Comparison of ENCODE assay signal across 8 cellular contexts in genomic region chr12:116142936-116143882, GRCh38.
A peak's percentile ranks its signal among the peaks of the same experiment; 100 is the strongest.
DNase-seq lines count a peak whose midpoint lies in the region; ATAC-seq, FAIRE-seq and TF ChIP-seq lines count a peak whose summit lies in the region.

No MANE protein-coding gene starts in this region.

- no peak overlapping the region for H4K5ac ChIP-seq in mesendoderm (ENCODE audit: low read length)

- H3K27ac ChIP-seq in pancreas (peak overlapping the region in 1 of 4 donors; percentile 2), mesendoderm (ENCODE audit: low read depth, low read length) (no peak overlapping the region)

- H3K56ac ChIP-seq in mesendoderm (ENCODE audit: low read length): no peak overlapping the region

- no peak overlapping the region for H3K18ac ChIP-seq in mesendoderm (ENCODE audit: low read length)

- intact Hi-C loops in pancreas (cut with DNase I): no loop called here

- no peak for TF ChIP-seq CTCF in GM12865 (IDR thresholded peaks at IDR 0.05; ENCODE audit: insufficient read depth, low read depth, low read length, missing control alignments)
- no peak for TF ChIP-seq CTCF in pancreas (IDR thresholded peaks at IDR 0.05)

- H3K4me1 ChIP-seq in pancreas (peaks cover 24 to 36% (median 25%) of the 10 kb centered on the region in 3 donors), mesendoderm (ENCODE audit: control insufficient read depth, low read depth, low read length) (peaks cover 4% of the 10 kb centered on the region)

- H2BK5ac ChIP-seq in mesendoderm (ENCODE audit: low read length): no peak overlapping the region

- DNase-seq in GM12865 (ENCODE audit: low read depth) (peak; percentile 14), M059J (ENCODE audit: low read depth) (peak; percentile 94), pancreas (no peak), 8988T (no peak), NCI-H345 treated with DMSO at 0.1 percent for 48 hours (lab: John Stamatoyannopoulos, UW; ENCODE audit: unreplicated experiment) (no peak), NCI-H1048 (lab: John Stamatoyannopoulos, UW) (no peak), mesendoderm (no peak)
- DNase-seq in central memory CD8-positive, alpha-beta T cell (ENCODE audit: low spot score in 2 of 2): no peak

- no peaks in the 10 kb centered on the region for H3K36me3 Mint-ChIP-seq in central memory CD8-positive, alpha-beta T cell (ENCODE audit: insufficient read depth)

- no peaks in the 10 kb centered on the region for H3K9me3 ChIP-seq in pancreas

- no peak overlapping the region for H3K4ac ChIP-seq in mesendoderm (ENCODE audit: low read depth, low read length)

- no peak overlapping the region for H2AK5ac ChIP-seq in mesendoderm (ENCODE audit: low read length)

- no peak overlapping the region for H2BK120ac ChIP-seq in mesendoderm (ENCODE audit: low read depth, low read length)

- no peak overlapping the region for H3K23ac ChIP-seq in mesendoderm (ENCODE audit: low read length)

- H3K4me3 Mint-ChIP-seq in central memory CD8-positive, alpha-beta T cell: peak overlapping the region; percentile 0

- peaks cover 40% of the 10 kb centered on the region for H3K4me1 Mint-ChIP-seq in central memory CD8-positive, alpha-beta T cell

- 34 to 40% methylated on average over 9 of the region's 9 CpGs for WGBS in pancreas, 2 donors
- WGBS in mesendoderm (ENCODE audit: extremely low coverage, insufficient coverage, low lambda C conversion rate): no CpG with 5 or more reads among the region's 9 CpGs

- ATAC-seq in central memory CD8-positive, alpha-beta T cell (replicated peaks; ENCODE audit: extremely low read depth, poor library complexity, severe bottlenecking): no peak
- peak in 3 of 4 donors; percentile 17 to 59 (median 40) for ATAC-seq in pancreas

- H3K27me3 ChIP-seq in pancreas (no peaks in the 10 kb centered on the region), mesendoderm (ENCODE audit: insufficient read depth, low read length, poor library complexity) (no peaks in the 10 kb centered on the region)

- no peak overlapping the region for H3K4me2 ChIP-seq in mesendoderm (ENCODE audit: low read length)

- H3K27me3 Mint-ChIP-seq in central memory CD8-positive, alpha-beta T cell: no peaks in the 10 kb centered on the region

- H3K36me3 ChIP-seq in pancreas: no peaks in the 10 kb centered on the region
- no peaks in the 10 kb centered on the region for H3K36me3 ChIP-seq in mesendoderm (ENCODE audit: control insufficient read depth, insufficient read depth, low read length)

- no peak overlapping the region for H2BK15ac ChIP-seq in mesendoderm (replicated peaks; ENCODE audit: low read depth)

- FAIRE-seq in pancreas (lab: Jason Lieb, UNC): no peak

- peaks cover 65% of the 10 kb centered on the region for H3K79me2 ChIP-seq in mesendoderm (ENCODE audit: control insufficient read depth, insufficient read depth, low read length)

- no peak overlapping the region for H4K8ac ChIP-seq in mesendoderm (ENCODE audit: low read depth, low read length)

- no peak overlapping the region for H3K4me3 ChIP-seq in GM12865 (ENCODE audit: low read depth, low read length)
- no peak overlapping the region for H3K4me3 ChIP-seq in pancreas
- no peak overlapping the region for H3K4me3 ChIP-seq in mesendoderm (ENCODE audit: low read length)

- H3K27ac Mint-ChIP-seq in central memory CD8-positive, alpha-beta T cell (ENCODE audit: low read depth): peak overlapping the region; percentile 77

- no peaks in the 10 kb centered on the region for H3K9me3 Mint-ChIP-seq in central memory CD8-positive, alpha-beta T cell

- peaks cover 10% of the 10 kb centered on the region for H3K79me1 ChIP-seq in mesendoderm (ENCODE audit: low read length)

- H3K9ac ChIP-seq in mesendoderm (ENCODE audit: low read length): no peak overlapping the region

Comparison
In these comparisons a context has a peak if more than half of its experiments do, and no peak if none do; other contexts are left out.
1. DNase-seq: peak in GM12865 (single experiment) and M059J (single experiment); none in central memory CD8-positive, alpha-beta T cell (0 of 2), pancreas (0 of 6), 8988T (single experiment), NCI-H345 treated with DMSO at 0.1 percent for 48 hours (single experiment), NCI-H1048 (single experiment) and mesendoderm (single experiment).